ENCODE assay signal across 9 cellular contexts in genomic region chr2:207423886-207424285, GRCh38.
A peak's percentile ranks its signal among the peaks of the same experiment; 100 is the strongest.
DNase-seq lines count a peak whose midpoint lies in the region; ATAC-seq and TF ChIP-seq lines count a peak whose summit lies in the region.
"Had no signal": no experiment of that assay in that cellular context is flagged by ENCODE, and none has a peak within 500 bp of the region (broad histone marks: within the 10 kb centered on the region; RNA-seq: fewer than 3 reads in every experiment).

No MANE protein-coding gene starts in this region.

- CTCF ChIA-PET in WTC11 (lab: Charles Lee), result no interaction called here

- POLR2A ChIA-PET in WTC11 (lab: Charles Lee), result no interaction called here

- no peak overlapping the region for H3K9ac ChIP-seq in Loucy (ENCODE audit: low read depth, low read length, poor library complexity, severe bottlenecking)

- intact Hi-C loops in testis (cut with DNase I; ENCODE audit: low total_unique reads), result no loop called here

- peaks cover 13% of the 10 kb centered on the region for H3K9me3 Mint-ChIP-seq in WTC11

- H3K4me3 Mint-ChIP-seq in WTC11, result no peak overlapping the region

- H3K27me3 ChIP-seq in Loucy (ENCODE audit: insufficient read depth, low read length, poor library complexity, severe bottlenecking), result no peaks in the 10 kb centered on the region
- no peaks in the 10 kb centered on the region for H3K27me3 ChIP-seq in testis

- H3K4me2 ChIP-seq in Loucy (ENCODE audit: low read depth, low read length, poor library complexity, severe bottlenecking), result peak overlapping the region; percentile 63

- no peaks in the 10 kb centered on the region for H3K9me2 ChIP-seq in Loucy (replicated peaks; ENCODE audit: low read depth, low read length)

- peak overlapping the region; percentile 41 for H3K4me3 ChIP-seq in Loucy (ENCODE audit: low read length, poor library complexity, severe bottlenecking)
- H3K4me3 ChIP-seq in testis, result no peak overlapping the region

- TF ChIP-seq CTCF in Loucy (conservative IDR thresholded peaks at IDR 0.05; ENCODE audit: low read length) (no peak), WTC11 (IDR thresholded peaks at IDR 0.05) (no peak), testis (IDR thresholded peaks at IDR 0.05) (no peak)

- H3K4me1 ChIP-seq in Loucy (ENCODE audit: insufficient read depth, low read length, poor library complexity, severe bottlenecking), result peaks cover 25% of the 10 kb centered on the region
- no peaks in the 10 kb centered on the region for H3K4me1 ChIP-seq in testis

- no peak overlapping the region for H3K27ac ChIP-seq in testis

- ATAC-seq in GM18498 (IDR thresholded peaks at IDR 0.05; ENCODE audit: unreplicated experiment) (peak; percentile 98), GM21825 (IDR thresholded peaks at IDR 0.05; ENCODE audit: unreplicated experiment) (peak; percentile 97), WTC11 (no peak)

- no peaks in the 10 kb centered on the region for H3F3A ChIP-seq in Loucy (ENCODE audit: low read depth)

- no peaks in the 10 kb centered on the region for H3K79me2 ChIP-seq in Loucy (ENCODE audit: insufficient read depth, low read length)

- H3K36me3 ChIP-seq in Loucy (ENCODE audit: insufficient read depth, low read length) (no peaks in the 10 kb centered on the region), testis (ENCODE audit: low read depth, missing control alignments) (no peaks in the 10 kb centered on the region)

- H2AFZ ChIP-seq in Loucy (ENCODE audit: low read length), result no peak overlapping the region

- H3K27ac Mint-ChIP-seq in WTC11, result no peak overlapping the region
- H3K27ac Mint-ChIP-seq: naive thymus-derived CD8-positive, alpha-beta T cell had no signal

- peaks cover 12% of the 10 kb centered on the region for H3K4me1 Mint-ChIP-seq in WTC11

- H3K27me3 Mint-ChIP-seq in WTC11 (ENCODE audit: low read depth), result no peaks in the 10 kb centered on the region

- TF ChIP-seq POLR2A in testis (IDR thresholded peaks at IDR 0.05), result no peak

- no peaks in the 10 kb centered on the region for H3K36me3 Mint-ChIP-seq in WTC11
- H3K36me3 Mint-ChIP-seq: naive thymus-derived CD8-positive, alpha-beta T cell had no signal

- H4K20me1 ChIP-seq in Loucy (ENCODE audit: insufficient read depth, low read length, poor library complexity, severe bottlenecking), result no peaks in the 10 kb centered on the region

- peak; percentile 94 for DNase-seq in amniotic epithelial cell (ENCODE audit: low read depth)
- peak; percentile 67 for DNase-seq in stimulated activated CD8-positive, alpha-beta memory T cell treated with anti-CD3 and anti-CD28 coated beads, Interleukin-4, amount 100 ng/mL, for 48 hours
- no peak for DNase-seq in WTC11 (ENCODE audit: low spot score)
- no peak for DNase-seq in testis
- no peak for DNase-seq in ureter (ENCODE audit: low spot score)

- WGBS in testis, 2 donors, result 77 to 79% methylated on average over 3 of the region's 3 CpGs

- no peaks in the 10 kb centered on the region for H3K9me3 ChIP-seq in Loucy (ENCODE audit: insufficient read depth, low read depth, low read length)
- no peaks in the 10 kb centered on the region for H3K9me3 ChIP-seq in testis

TF ChIP-seq in WTC11, 78 proteins besides CTCF, POLR2A, EP300 and RAD21:
- TF ChIP-seq RORB (CRISPR knock-in tag; IDR thresholded peaks at IDR 0.05), result no peak
- TF ChIP-seq ZNF219 (CRISPR knock-in tag; IDR thresholded peaks at IDR 0.05; ENCODE audit: borderline replicate concordance), result no peak

Comparison
In these comparisons a context has a peak if more than half of its experiments do, and no peak if none do; other contexts are left out.
1. DNase-seq: peak in amniotic epithelial cell (single experiment) and stimulated activated CD8-positive, alpha-beta memory T cell treated with anti-CD3 and anti-CD28 coated beads, Interleukin-4, amount 100 ng/mL, for 48 hours (single experiment); none in WTC11 (single experiment), testis (single experiment) and ureter (single experiment).